Comparison of ENCODE assay signal across 21 cellular contexts in the genomic region with DNA sequence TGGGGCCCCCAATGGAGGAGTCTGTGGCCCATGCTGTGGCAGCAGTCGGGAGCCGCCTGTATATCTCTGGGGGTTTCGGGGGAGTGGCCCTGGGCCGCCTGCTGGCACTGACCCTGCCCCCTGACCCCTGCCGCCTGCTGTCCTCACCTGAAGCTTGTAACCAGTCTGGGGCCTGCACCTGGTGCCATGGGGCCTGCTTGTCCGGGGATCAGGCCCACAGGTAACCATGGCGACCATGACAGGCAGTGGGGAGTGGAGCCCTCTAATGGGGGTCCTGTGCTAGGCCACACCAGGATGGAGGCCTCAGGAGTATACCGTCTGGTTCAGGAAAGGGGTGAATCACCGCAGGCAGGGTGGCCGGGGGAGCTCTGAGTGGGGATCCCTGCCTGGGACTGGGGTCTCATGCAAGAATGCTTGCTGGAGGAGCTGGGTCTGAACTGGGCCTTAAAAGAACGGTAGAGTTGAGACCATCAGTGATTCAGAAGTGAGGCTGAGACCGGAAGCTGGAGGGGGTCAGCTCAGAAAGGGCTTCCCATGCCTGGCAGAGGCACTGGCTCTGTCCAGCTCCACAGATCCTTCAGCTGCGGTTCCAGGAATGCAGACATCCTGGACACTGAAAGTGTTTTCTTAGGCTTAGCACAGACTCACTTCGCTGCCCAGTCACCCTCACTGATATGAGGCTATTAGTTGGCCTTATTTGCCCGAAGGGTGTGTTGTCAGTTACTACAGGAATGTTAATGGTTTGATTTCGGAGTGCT. TPM values are rescaled to one million over a fixed set of nuclear protein-coding genes. Genes with fewer than 3 reads are reported as not detected.
DNase-seq lines count a peak whose midpoint lies in the region; ATAC-seq and TF ChIP-seq lines count a peak whose summit lies in the region.
"Had no signal": no experiment of that assay in that cellular context is flagged by ENCODE, and none has a peak within 500 bp of the region (broad histone marks: within the 10 kb centered on the region; RNA-seq: fewer than 3 reads in every experiment).

No MANE protein-coding gene starts in this region.

- no peak for DNase-seq in T-helper 2 cell treated with Interferon-gamma antibody and Interleukin-4, amounts not matched to agents 5 μg/mL and 100 μg/mL, for 36 hours (ENCODE audit: low spot score)
- DNase-seq in T-helper 2 cell, result no peak
- peak; percentile 79 for DNase-seq in WTC11 (ENCODE audit: low spot score)
- peak; percentile 31 for DNase-seq in iPS DF 6.9 (ENCODE audit: low read depth, low spot score)
- no peak for DNase-seq in stimulated activated naive B cell treated with anti-CD40 and anti-IgM and Interleukin-4, amounts not matched to agents 10 μg/mL and 1 μg/mL and 100 μg/mL, for 72 hours
- DNase-seq in Ammon's horn (ENCODE audit: low spot score), result no peak
- no peak for DNase-seq in A172 (ENCODE audit: low spot score)
- DNase-seq: COR-L47, GF-D8, NCI-H2029 treated with DMSO at 0.1 percent for 48 hours, substantia nigra, T-helper 1 cell had no signal

- H3K27me3 ChIP-seq in iPS DF 6.9 (ENCODE audit: control insufficient read depth, insufficient read depth, low read length), result no peaks in the 10 kb centered on the region
- H3K27me3 ChIP-seq: ascending aorta, right atrium auricular region had no signal

- peak overlapping the region; percentile 11 for H3K27ac Mint-ChIP-seq in T-helper 2 cell treated with Interferon-gamma antibody and Interleukin-4, amounts not matched to agents 5 μg/mL and 100 μg/mL, for 36 hours
- peak overlapping the region; percentile 46; the same call in 1 of the 2 replicates for H3K27ac Mint-ChIP-seq in WTC11
- peak overlapping the region; percentile 38 for H3K27ac Mint-ChIP-seq in stimulated activated naive B cell treated with anti-CD40 and anti-IgM and Interleukin-4, amounts not matched to agents 10 μg/mL and 1 μg/mL and 100 μg/mL, for 72 hours
- H3K27ac Mint-ChIP-seq: activated T-helper 2 cell treated with anti-CD3 and anti-CD28 coated beads, Interferon-gamma antibody, Interleukin-2, Interleukin-4, amounts not matched to agents 10 μg/mL and 5 μg/mL and 100 μg/mL, durations not matched to agents 14 hours and 24 hours and 36 hours had no signal

- H3K9me3 Mint-ChIP-seq in T-helper 2 cell treated with Interferon-gamma antibody and Interleukin-4, amounts not matched to agents 5 μg/mL and 100 μg/mL, for 36 hours, result peaks cover 4% of the 10 kb centered on the region
- peaks cover 11% of the 10 kb centered on the region for H3K9me3 Mint-ChIP-seq in WTC11
- H3K9me3 Mint-ChIP-seq in stimulated activated naive B cell treated with anti-CD40 and anti-IgM and Interleukin-4, amounts not matched to agents 10 μg/mL and 1 μg/mL and 100 μg/mL, for 72 hours, result peaks cover 8 to 15% of the 10 kb centered on the region in 2 donors
- H3K9me3 Mint-ChIP-seq: activated T-helper 2 cell treated with anti-CD3 and anti-CD28 coated beads, Interferon-gamma antibody, Interleukin-2, Interleukin-4, amounts not matched to agents 10 μg/mL and 5 μg/mL and 100 μg/mL, durations not matched to agents 14 hours and 24 hours and 36 hours; neural crest cell had no signal

- ATAC-seq in WTC11 (peak; percentile 94), HG03097 (IDR thresholded peaks at IDR 0.05; ENCODE audit: low FRiP score, unreplicated experiment) (no peak)
- no peak for ATAC-seq in stimulated activated naive B cell treated with anti-CD40 and anti-IgM and Interleukin-4, amounts not matched to agents 10 μg/mL and 1 μg/mL and 100 μg/mL, for 72 hours (replicated peaks)

- H3K36me3 ChIP-seq in iPS DF 6.9 (ENCODE audit: control insufficient read depth, insufficient read depth, low read length), result peaks cover 13% of the 10 kb centered on the region

- peaks cover 5% of the 10 kb centered on the region for H3K36me3 Mint-ChIP-seq in T-helper 2 cell treated with Interferon-gamma antibody and Interleukin-4, amounts not matched to agents 5 μg/mL and 100 μg/mL, for 36 hours (ENCODE audit: low read depth)
- peaks cover 39% of the 10 kb centered on the region for H3K36me3 Mint-ChIP-seq in WTC11
- peaks cover 49 to 70% of the 10 kb centered on the region in 2 donors for H3K36me3 Mint-ChIP-seq in stimulated activated naive B cell treated with anti-CD40 and anti-IgM and Interleukin-4, amounts not matched to agents 10 μg/mL and 1 μg/mL and 100 μg/mL, for 72 hours

- no CpG with 5 or more reads among the region's 16 CpGs for WGBS in iPS DF 6.9 (ENCODE audit: insufficient coverage, insufficient read length)

- no peak for TF ChIP-seq CTCF in WTC11 (IDR thresholded peaks at IDR 0.05)

- no peak overlapping the region for H3K27ac ChIP-seq in iPS DF 6.9 (ENCODE audit: low read length)
- H3K27ac ChIP-seq: ascending aorta, right atrium auricular region had no signal

- H3K27me3 Mint-ChIP-seq in T-helper 2 cell treated with Interferon-gamma antibody and Interleukin-4, amounts not matched to agents 5 μg/mL and 100 μg/mL, for 36 hours (ENCODE audit: low read depth), result no peaks in the 10 kb centered on the region
- H3K27me3 Mint-ChIP-seq in WTC11 (ENCODE audit: low read depth), result no peaks in the 10 kb centered on the region
- no peaks in the 10 kb centered on the region for H3K27me3 Mint-ChIP-seq in stimulated activated naive B cell treated with anti-CD40 and anti-IgM and Interleukin-4, amounts not matched to agents 10 μg/mL and 1 μg/mL and 100 μg/mL, for 72 hours

- POLR2A ChIA-PET in WTC11 (lab: Charles Lee), result interaction anchor here (0.7 kb wide), 1 partner anchor 136 kb away, joined by 3 read pairs; no protein-coding TSS in a partner anchor

- no peak overlapping the region for H3K4me3 Mint-ChIP-seq in T-helper 2 cell treated with Interferon-gamma antibody and Interleukin-4, amounts not matched to agents 5 μg/mL and 100 μg/mL, for 36 hours
- H3K4me3 Mint-ChIP-seq in WTC11, result no peak overlapping the region
- no peak overlapping the region for H3K4me3 Mint-ChIP-seq in stimulated activated naive B cell treated with anti-CD40 and anti-IgM and Interleukin-4, amounts not matched to agents 10 μg/mL and 1 μg/mL and 100 μg/mL, for 72 hours
- H3K4me3 Mint-ChIP-seq: neural crest cell had no signal

- CTCF ChIA-PET in WTC11 (lab: Charles Lee), result interaction anchor here (0.5 to 1.4 kb wide), 15 partner anchors 10 to 115 kb away, joined by 3 to 23 read pairs (median 4); no protein-coding TSS in a partner anchor

- no peaks in the 10 kb centered on the region for H3K4me1 Mint-ChIP-seq in T-helper 2 cell treated with Interferon-gamma antibody and Interleukin-4, amounts not matched to agents 5 μg/mL and 100 μg/mL, for 36 hours (ENCODE audit: low read depth)
- H3K4me1 Mint-ChIP-seq in WTC11, result peaks cover 21% of the 10 kb centered on the region
- H3K4me1 Mint-ChIP-seq in stimulated activated naive B cell treated with anti-CD40 and anti-IgM and Interleukin-4, amounts not matched to agents 10 μg/mL and 1 μg/mL and 100 μg/mL, for 72 hours, result peaks cover 23 to 34% of the 10 kb centered on the region in 2 donors
- H3K4me1 Mint-ChIP-seq: neural crest cell had no signal

- H3K4me1 ChIP-seq in iPS DF 6.9 (ENCODE audit: control insufficient read depth, insufficient read depth, low read length), result no peaks in the 10 kb centered on the region
- H3K4me1 ChIP-seq: ascending aorta had no signal

- H3K9me3 ChIP-seq in iPS DF 6.9 (ENCODE audit: control insufficient read depth, insufficient read depth, low read length), result 0 out of 2 replicates have a peak, but pooled peaks cover 2% of the 10 kb centered on the region
- H3K9me3 ChIP-seq: ascending aorta, right atrium auricular region had no signal

- H3K4me3 ChIP-seq in iPS DF 6.9 (ENCODE audit: low read length), result no peak overlapping the region
- H3K4me3 ChIP-seq: ascending aorta, coronary artery, right atrium auricular region had no signal

TF ChIP-seq in WTC11, 78 proteins besides CTCF, POLR2A, EP300 and RAD21 (continues in another document):
- TF ChIP-seq, protein P1, sequence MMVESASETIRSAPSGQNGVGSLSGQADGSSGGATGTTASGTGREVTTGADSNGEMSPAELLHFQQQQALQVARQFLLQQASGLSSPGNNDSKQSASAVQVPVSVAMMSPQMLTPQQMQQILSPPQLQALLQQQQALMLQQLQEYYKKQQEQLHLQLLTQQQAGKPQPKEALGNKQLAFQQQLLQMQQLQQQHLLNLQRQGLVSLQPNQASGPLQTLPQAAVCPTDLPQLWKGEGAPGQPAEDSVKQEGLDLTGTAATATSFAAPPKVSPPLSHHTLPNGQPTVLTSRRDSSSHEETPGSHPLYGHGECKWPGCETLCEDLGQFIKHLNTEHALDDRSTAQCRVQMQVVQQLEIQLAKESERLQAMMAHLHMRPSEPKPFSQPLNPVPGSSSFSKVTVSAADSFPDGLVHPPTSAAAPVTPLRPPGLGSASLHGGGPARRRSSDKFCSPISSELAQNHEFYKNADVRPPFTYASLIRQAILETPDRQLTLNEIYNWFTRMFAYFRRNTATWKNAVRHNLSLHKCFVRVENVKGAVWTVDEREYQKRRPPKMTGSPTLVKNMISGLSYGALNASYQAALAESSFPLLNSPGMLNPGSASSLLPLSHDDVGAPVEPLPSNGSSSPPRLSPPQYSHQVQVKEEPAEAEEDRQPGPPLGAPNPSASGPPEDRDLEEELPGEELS (CRISPR knock-in tag; IDR thresholded peaks at IDR 0.05), result no peak
- no peak for TF ChIP-seq ZBTB21 (CRISPR knock-in tag; IDR thresholded peaks at IDR 0.05; ENCODE audit: borderline replicate concordance)
- TF ChIP-seq FOXP1 (CRISPR knock-in tag; IDR thresholded peaks at IDR 0.05; ENCODE audit: borderline replicate concordance), result 0 out of 2 replicates have a peak, but pooled peaks have one; percentile 32
- no peak for TF ChIP-seq HMGXB4 (CRISPR knock-in tag; IDR thresholded peaks at IDR 0.05)

RNA-seq across cellular contexts. Expression of gene CNFN, which starts 29.1 kb away (rescaled TPM):
- 9.6 to 14.8 TPM (median 11.5 TPM) in 3 replicates for total RNA-seq in WTC11 (2021)
- total RNA-seq in A172 (2014; rRNA removed; shearing (Covaris generic)), result 0.34 and 2.8 TPM in 2 replicates
- total RNA-seq: activated T-helper 2 cell treated with anti-CD3 and anti-CD28 coated beads, Interferon-gamma antibody, Interleukin-2, Interleukin-4, amounts not matched to agents 10 μg/mL and 5 μg/mL and 100 μg/mL, durations not matched to agents 14 hours and 24 hours and 36 hours; ascending aorta; glomerular endothelial cell; kidney epithelial cell had no signal

RNA-seq across cellular contexts. Expression of gene MEGF8, which starts 35.5 kb away (rescaled TPM):
- total RNA-seq in WTC11 (2021), result 42.1 to 51.7 TPM (median 51.6 TPM) in 3 replicates
- 11.3 and 11.4 TPM in 2 replicates for total RNA-seq in A172 (2014; rRNA removed; shearing (Covaris generic))

RNA-seq across cellular contexts. Expression of gene TMEM145, which starts 47.9 kb away (rescaled TPM):
- total RNA-seq in WTC11 (2021), result 6.9 to 7.1 TPM (median 7.0 TPM) in 3 replicates
- total RNA-seq in A172 (2014; rRNA removed; shearing (Covaris generic)), result not detected in 2 replicates
- total RNA-seq: ascending aorta, glomerular endothelial cell, mesenteric fat pad had no signal

RNA-seq across cellular contexts. Expression of gene PAFAH1B3, which starts 58.5 kb away (rescaled TPM):
- total RNA-seq in WTC11 (2021), result 118 to 126 TPM (median 119 TPM) in 3 replicates
- total RNA-seq in A172 (2014; rRNA removed; shearing (Covaris generic)), result 144 and 170 TPM in 2 replicates

RNA-seq across cellular contexts. Expression of gene PRR19, which starts 59.0 kb away (rescaled TPM):
- total RNA-seq in WTC11 (2021), result 3.6 to 5.0 TPM (median 3.7 TPM) in 3 replicates
- 2.2 and 3.7 TPM in 2 replicates for total RNA-seq in A172 (2014; rRNA removed; shearing (Covaris generic))
- total RNA-seq: ascending aorta, mesenteric fat pad had no signal

Comparison
In these comparisons a context has a peak if more than half of its experiments do, and no peak if none do; other contexts are left out.
1. DNase-seq: peak in WTC11 (single experiment) and iPS DF 6.9 (single experiment); none in T-helper 2 cell treated with Interferon-gamma antibody and Interleukin-4, amounts not matched to agents 5 μg/mL and 100 μg/mL, for 36 hours (single experiment), T-helper 2 cell (0 of 5), stimulated activated naive B cell treated with anti-CD40 and anti-IgM and Interleukin-4, amounts not matched to agents 10 μg/mL and 1 μg/mL and 100 μg/mL, for 72 hours (single experiment), Ammon's horn (single experiment) and A172 (single experiment).
2. Peak in every context shown above with its lines, with median percentiles within 50 percentile points of each other: H3K27ac Mint-ChIP-seq.